ENCODE assay signal across 8 cellular contexts in the genomic region with DNA sequence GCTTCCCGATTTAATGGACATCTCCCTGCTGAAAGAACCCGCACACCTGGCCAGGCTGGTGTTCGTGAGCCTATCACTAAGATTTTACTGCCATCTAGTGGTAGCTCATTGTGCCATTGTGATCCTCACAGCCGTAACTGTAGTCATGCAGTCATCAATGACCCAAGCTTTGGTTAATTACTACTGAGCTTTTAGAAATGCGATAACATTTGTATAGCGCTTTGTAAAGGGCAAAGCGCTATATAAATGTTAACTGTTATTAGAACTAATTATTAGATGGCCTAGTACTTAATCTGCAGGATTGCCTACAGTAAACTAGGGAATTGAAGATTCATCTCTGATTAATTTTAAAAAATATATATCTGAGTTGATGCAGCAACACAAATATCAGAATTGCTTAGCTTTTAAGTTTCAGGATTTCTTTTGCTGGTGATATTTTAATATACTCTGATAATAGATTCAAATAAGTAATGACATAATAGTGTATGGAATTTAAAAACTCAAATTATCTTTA.
DNase-seq lines count a peak whose midpoint lies in the region; ATAC-seq, FAIRE-seq and TF ChIP-seq lines count a peak whose summit lies in the region.

No MANE protein-coding gene starts in this region.

- CTCF ChIA-PET in activated CD8-positive, alpha-beta T cell treated with anti-CD3 and anti-CD28 coated beads for 36 hours (lab: Charles Lee): interaction anchor here (0.6 to 5.4 kb wide), 66 partner anchors 8 to 1476 kb away, joined by 3 to 69 read pairs (median 4); a partner anchor contains a TSS

- H3K4me3 Mint-ChIP-seq in activated CD8-positive, alpha-beta T cell treated with anti-CD3 and anti-CD28 coated beads for 36 hours: no peak overlapping the region

- peaks cover 4% of the 10 kb centered on the region for H3K4me1 Mint-ChIP-seq in activated CD8-positive, alpha-beta T cell treated with anti-CD3 and anti-CD28 coated beads for 36 hours (ENCODE audit: low read depth)

- intact Hi-C loops in activated CD8-positive, alpha-beta T cell treated with anti-CD3 and anti-CD28 coated beads for 36 hours (cut with micrococcal nuclease): loop anchor here (1.0 to 5.0 kb wide), 3 partner anchors 317 to 1014 kb away; no protein-coding TSS in a partner anchor

- in situ Hi-C loops in Caki2 (cut with HindIII; ENCODE audit: low pct_unique_long_range_greater_than_20kb, low sequenced_read_pairs): no loop called here

- DNase-seq in Caki2 (ENCODE audit: low read depth) (peak; percentile 56), NCI-H526 (lab: John Stamatoyannopoulos, UW) (peak; percentile 78 to 96), mucosa of gallbladder (ENCODE audit: low spot score) (peak; percentile 50)
- DNase-seq in activated CD8-positive, alpha-beta T cell treated with anti-CD3 and anti-CD28 coated beads for 36 hours: peak; percentile 66
- DNase-seq in stimulated activated naive CD4-positive, alpha-beta T cell (lab: John Stamatoyannopoulos, UW): peak; percentile 6 to 74 (median 36)

- peak; percentile 87 for TF ChIP-seq CTCF in activated CD8-positive, alpha-beta T cell treated with anti-CD3 and anti-CD28 coated beads for 36 hours (IDR thresholded peaks at IDR 0.05)

- H3K36me3 Mint-ChIP-seq in activated CD8-positive, alpha-beta T cell treated with anti-CD3 and anti-CD28 coated beads for 36 hours (ENCODE audit: low read depth): peaks cover 7% of the 10 kb centered on the region

- ATAC-seq in GM19468 (IDR thresholded peaks at IDR 0.05; ENCODE audit: extremely low read depth, unreplicated experiment) (peak; percentile 75), HG03558 (IDR thresholded peaks at IDR 0.05; ENCODE audit: extremely low read depth, unreplicated experiment) (peak; percentile 94)
- peak; percentile 96 for ATAC-seq in activated CD8-positive, alpha-beta T cell treated with anti-CD3 and anti-CD28 coated beads for 36 hours

- no peaks in the 10 kb centered on the region for H3K9me3 Mint-ChIP-seq in activated CD8-positive, alpha-beta T cell treated with anti-CD3 and anti-CD28 coated beads for 36 hours

- no peak overlapping the region for H3K27ac Mint-ChIP-seq in activated CD8-positive, alpha-beta T cell treated with anti-CD3 and anti-CD28 coated beads for 36 hours

- FAIRE-seq in endometrium (lab: Jason Lieb, UNC): peak; percentile 76

- no peaks in the 10 kb centered on the region for H3K27me3 Mint-ChIP-seq in activated CD8-positive, alpha-beta T cell treated with anti-CD3 and anti-CD28 coated beads for 36 hours

- POLR2A ChIA-PET in activated CD8-positive, alpha-beta T cell treated with anti-CD3 and anti-CD28 coated beads for 36 hours (lab: Charles Lee): no interaction called here

Comparison
In these comparisons a context has a peak if more than half of its experiments do, and no peak if none do; other contexts are left out.
1. Peak in every context shown above with its lines: DNase-seq and ATAC-seq.
2. DNase-seq: peak in every context shown above with its lines; median percentile 87 in NCI-H526; 66 in activated CD8-positive, alpha-beta T cell treated with anti-CD3 and anti-CD28 coated beads for 36 hours; 56 in Caki2; 50 in mucosa of gallbladder; 36 in stimulated activated naive CD4-positive, alpha-beta T cell.